In the genomic region with DNA sequence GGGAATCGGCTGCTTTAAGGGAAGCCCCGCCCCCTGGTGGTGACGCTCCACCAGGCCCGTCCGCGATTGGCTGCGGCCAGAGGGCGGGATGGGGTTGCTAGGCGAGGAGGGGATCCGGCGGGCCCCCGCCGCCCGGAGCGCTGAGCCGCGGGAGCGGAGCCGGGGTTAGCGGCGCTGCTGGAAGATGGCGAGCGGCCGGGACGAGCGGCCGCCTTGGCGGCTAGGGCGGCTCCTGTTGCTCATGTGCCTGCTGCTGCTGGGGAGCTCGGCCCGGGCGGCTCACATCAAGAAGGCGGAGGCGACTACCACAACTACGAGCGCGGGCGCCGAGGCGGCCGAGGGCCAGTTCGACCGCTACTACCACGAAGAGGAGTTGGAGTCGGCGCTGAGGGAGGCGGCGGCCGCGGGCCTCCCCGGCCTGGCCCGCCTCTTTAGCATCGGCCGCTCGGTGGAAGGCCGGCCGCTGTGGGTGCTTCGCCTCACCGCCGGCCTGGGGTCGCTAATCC, we compare ENCODE assay signal across 8 cellular contexts. TPM values are rescaled to one million over a fixed set of nuclear protein-coding genes. Genes with fewer than 3 reads are reported as not detected.
DNase-seq lines count a peak whose midpoint lies in the region; ATAC-seq and TF ChIP-seq lines count a peak whose summit lies in the region.

A gene (plus strand): TSS at position 131 of the 506 bp plus-strand sequence. CDS start 54 bp downstream, at position 185.

- peaks cover 9% of the 10 kb centered on the region for H3K36me3 Mint-ChIP-seq in CD8-positive, alpha-beta T cell

- H3K27me3 ChIP-seq in CD8-positive, alpha-beta T cell (ENCODE audit: insufficient read depth, low read length) = no peaks in the 10 kb centered on the region

- ATAC-seq in CD8-positive, alpha-beta T cell = peak; percentile 93
- ATAC-seq in GM19463 (IDR thresholded peaks at IDR 0.05; ENCODE audit: unreplicated experiment) = peak; percentile 76

- peaks cover 53% of the 10 kb centered on the region for H3K4me1 ChIP-seq in CD8-positive, alpha-beta T cell (ENCODE audit: insufficient read depth, low read length)

- peak within 1 kb of the TSS; percentile 65 for H3K27ac ChIP-seq in CD8-positive, alpha-beta T cell (ENCODE audit: low read depth, low read length)

- intact Hi-C loops in CD8-positive, alpha-beta T cell (cut with DNase I, micrococcal nuclease) = loop anchor here (1.0 to 5.0 kb wide), 12 partner anchors 15 to 764 kb away; a partner anchor contains a TSS

- POLR2A ChIA-PET in CD8-positive, alpha-beta T cell (lab: Charles Lee) = interaction anchor here (0.8 to 2.7 kb wide), 6 partner anchors 10 to 55 kb away, joined by 4 to 19 read pairs (median 4); a partner anchor contains a TSS

- no peaks in the 10 kb centered on the region for H3K9me3 Mint-ChIP-seq in CD8-positive, alpha-beta T cell

- peak within 1 kb of the TSS; percentile 93 for H3K27ac Mint-ChIP-seq in CD8-positive, alpha-beta T cell

- TF ChIP-seq CTCF in CD8-positive, alpha-beta T cell (IDR thresholded peaks at IDR 0.05) = no peak

- H3K27me3 Mint-ChIP-seq in CD8-positive, alpha-beta T cell (ENCODE audit: low read depth) = no peaks in the 10 kb centered on the region

- peak within 1 kb of the TSS; percentile 51 for H3K4me3 ChIP-seq in CD8-positive, alpha-beta T cell (ENCODE audit: low read depth, low read length)

- CTCF ChIA-PET in CD8-positive, alpha-beta T cell (lab: Charles Lee) = interaction anchor here (1.5 to 2.8 kb wide), 4 partner anchors 11 to 273 kb away, joined by 3 to 19 read pairs (median 6); no protein-coding TSS in a partner anchor

- no peaks in the 10 kb centered on the region for H3K36me3 ChIP-seq in CD8-positive, alpha-beta T cell (ENCODE audit: insufficient read depth, low read length)

- no peaks in the 10 kb centered on the region for H3K9me3 ChIP-seq in CD8-positive, alpha-beta T cell (ENCODE audit: low read length)

- DNase-seq in CD8-positive, alpha-beta T cell = peak; percentile 92 to 99 (median 98)
- peak; percentile 97 for DNase-seq in HT-29 (ENCODE audit: low spot score)
- DNase-seq in NK-92 treated with Interleukin-12 subunit alpha and Interleukin-12 subunit beta, amount 100 ng/mL, for 24 hours (lab: John Stamatoyannopoulos, UW) = peak; percentile 96
- DNase-seq in activated CD8-positive, alpha-beta memory T cell treated with anti-CD3 and anti-CD28 coated beads for 24 hours = peak; percentile 99
- DNase-seq in effector CD8-positive, alpha-beta T cell (lab: John Stamatoyannopoulos, UW) = peak; percentile 95
- DNase-seq in lung microvascular endothelial cell (ENCODE audit: low read depth in 2 of 2) = peak; percentile 94 to 95
- DNase-seq in stimulated activated CD4-positive, alpha-beta T cell treated with anti-CD3 and anti-CD28 coated beads, TNF-alpha, amount 100 ng/mL, for 4 hours (ENCODE audit: low read depth in 3 of 3) = peak; percentile 95 to 97 (median 95)

- H3K4me3 Mint-ChIP-seq in CD8-positive, alpha-beta T cell = peak within 1 kb of the TSS; percentile 88

- peaks cover 56% of the 10 kb centered on the region for H3K4me1 Mint-ChIP-seq in CD8-positive, alpha-beta T cell (ENCODE audit: low read depth)

RNA-seq across cellular contexts. Expression of the gene that starts here (rescaled TPM):
- total RNA-seq in CD8-positive, alpha-beta T cell = 10 to 100 TPM; 40.9 to 42.1 TPM
- 26.9 and 37.7 TPM in 2 replicates for total RNA-seq in HT-29 (2014; rRNA removed; shearing (Covaris generic))
- total RNA-seq in lung microvascular endothelial cell = 151 and 164 TPM in 2 replicates

Comparison
In these comparisons a context has a peak if more than half of its experiments do, and no peak if none do; other contexts are left out.
1. Peak in every context shown above with its lines: DNase-seq, ATAC-seq, H3K4me3 ChIP-seq and H3K27ac ChIP-seq.